Comparison of ENCODE assay signal across 8 cellular contexts in genomic region chr3:73622135-73622534, GRCh38. TPM values are rescaled to one million over a fixed set of nuclear protein-coding genes. Genes with fewer than 3 reads are reported as not detected.
DNase-seq lines count a peak whose midpoint lies in the region; ATAC-seq and TF ChIP-seq lines count a peak whose summit lies in the region.

No MANE protein-coding gene starts in this region.

- 0% methylated on average over 2 of the region's 6 CpGs for WGBS in right lobe of liver (ENCODE audit: insufficient coverage, low coverage, low lambda C conversion rate, missing lambda C conversion rate)

- H3K27me3 ChIP-seq in right lobe of liver (no peaks in the 10 kb centered on the region), upper lobe of right lung (no peaks in the 10 kb centered on the region)

- no peak overlapping the region for H3K27ac Mint-ChIP-seq in stimulated activated effector memory CD8-positive, alpha-beta T cell treated with anti-CD3 and anti-CD28 coated beads, Interleukin-12 subunit alpha, Interleukin-12 subunit beta, amount 100 ng/mL, for 72 hours

- DNase-seq in NCI-H2029 (lab: John Stamatoyannopoulos, UW) = peak; percentile 38
- DNase-seq in NCI-H2029 treated with DMSO at 0.1 percent for 48 hours (lab: John Stamatoyannopoulos, UW) = no peak
- peak in 3 of 61 donors; percentile 3 to 13 (median 4) for DNase-seq in caudate nucleus (lab: John Stamatoyannopoulos, UW)
- DNase-seq in right lobe of liver = peak; percentile 23 to 57 (median 49)
- DNase-seq in upper lobe of right lung = peak; percentile 60
- DNase-seq in stimulated activated effector memory CD8-positive, alpha-beta T cell treated with anti-CD3 and anti-CD28 coated beads, Interleukin-12 subunit alpha, Interleukin-12 subunit beta, amount 100 ng/mL, for 72 hours (ENCODE audit: low spot score in 2 of 2) = no peak
- DNase-seq in Ammon's horn (ENCODE audit: low spot score) = no peak

- intact Hi-C loops in right lobe of liver (cut with DNase I) (no loop called here), upper lobe of right lung (cut with DNase I) (no loop called here)

- H3K4me3 ChIP-seq in right lobe of liver (no peak overlapping the region), upper lobe of right lung (peak overlapping the region; percentile 55)

- no peaks in the 10 kb centered on the region for H3K36me3 Mint-ChIP-seq in stimulated activated effector memory CD8-positive, alpha-beta T cell treated with anti-CD3 and anti-CD28 coated beads, Interleukin-12 subunit alpha, Interleukin-12 subunit beta, amount 100 ng/mL, for 72 hours

- no peak for TF ChIP-seq CTCF in right lobe of liver (IDR thresholded peaks at IDR 0.05)
- TF ChIP-seq CTCF in upper lobe of right lung (IDR thresholded peaks at IDR 0.05) = no peak

- no peak overlapping the region for H3K4me3 Mint-ChIP-seq in stimulated activated effector memory CD8-positive, alpha-beta T cell treated with anti-CD3 and anti-CD28 coated beads, Interleukin-12 subunit alpha, Interleukin-12 subunit beta, amount 100 ng/mL, for 72 hours

- TF ChIP-seq POLR2A in right lobe of liver (IDR thresholded peaks at IDR 0.05) = no peak

- H3K4me1 ChIP-seq in right lobe of liver (peaks cover 0 to 16% (median 0%) of the 10 kb centered on the region in 4 donors), upper lobe of right lung (no peaks in the 10 kb centered on the region)

- H3K36me3 ChIP-seq in right lobe of liver (no peaks in the 10 kb centered on the region), upper lobe of right lung (no peaks in the 10 kb centered on the region)

- peak; percentile 63 to 81 (median 70) for ATAC-seq in right lobe of liver
- ATAC-seq in upper lobe of right lung = peak; percentile 5
- ATAC-seq in GM19023 (IDR thresholded peaks at IDR 0.05; ENCODE audit: unreplicated experiment) = no peak
- ATAC-seq in stimulated activated effector memory CD8-positive, alpha-beta T cell treated with anti-CD3 and anti-CD28 coated beads, Interleukin-12 subunit alpha, Interleukin-12 subunit beta, amount 100 ng/mL, for 72 hours = no peak

- H3K27ac ChIP-seq in caudate nucleus (ENCODE audit: low read depth, low read length) (peak overlapping the region; percentile 73), right lobe of liver (no peak overlapping the region), upper lobe of right lung (peak overlapping the region; percentile 47)

- peaks cover 5% of the 10 kb centered on the region for H3K9me3 Mint-ChIP-seq in stimulated activated effector memory CD8-positive, alpha-beta T cell treated with anti-CD3 and anti-CD28 coated beads, Interleukin-12 subunit alpha, Interleukin-12 subunit beta, amount 100 ng/mL, for 72 hours

- H3K4me1 Mint-ChIP-seq in stimulated activated effector memory CD8-positive, alpha-beta T cell treated with anti-CD3 and anti-CD28 coated beads, Interleukin-12 subunit alpha, Interleukin-12 subunit beta, amount 100 ng/mL, for 72 hours = no peaks in the 10 kb centered on the region

- H3K9me3 ChIP-seq in right lobe of liver (no peaks in the 10 kb centered on the region), upper lobe of right lung (no peaks in the 10 kb centered on the region)

RNA-seq across cellular contexts. Expression of gene PDZRN3, which starts 2.6 kb away (rescaled TPM):
- 1 to 10 TPM in 3 of 6 experiments, under 1 TPM in 3; 0.33 to 2.0 (median 1.1) TPM for total RNA-seq in right lobe of liver
- 23.9 TPM for total RNA-seq in upper lobe of right lung

Comparison
In these comparisons a context has a peak if more than half of its experiments do, and no peak if none do; other contexts are left out.
1. DNase-seq: peak in NCI-H2029 (single experiment), right lobe of liver (3 of 3) and upper lobe of right lung (single experiment); none in NCI-H2029 treated with DMSO at 0.1 percent for 48 hours (single experiment), stimulated activated effector memory CD8-positive, alpha-beta T cell treated with anti-CD3 and anti-CD28 coated beads, Interleukin-12 subunit alpha, Interleukin-12 subunit beta, amount 100 ng/mL, for 72 hours (0 of 2) and Ammon's horn (single experiment).
2. H3K27ac ChIP-seq: peak in caudate nucleus (single experiment) and upper lobe of right lung (single experiment); none in right lobe of liver (0 of 3).
3. ATAC-seq: peak in right lobe of liver (4 of 4) and upper lobe of right lung (single experiment); none in GM19023 (single experiment) and stimulated activated effector memory CD8-positive, alpha-beta T cell treated with anti-CD3 and anti-CD28 coated beads, Interleukin-12 subunit alpha, Interleukin-12 subunit beta, amount 100 ng/mL, for 72 hours (single experiment).